Comparison of ENCODE assay signal across 8 cellular contexts in genomic region chr5:41869150-41869738, GRCh38. TPM values are rescaled to one million over a fixed set of nuclear protein-coding genes. Genes with fewer than 3 reads are reported as not detected.
A peak's percentile ranks its signal among the peaks of the same experiment; 100 is the strongest.
DNase-seq lines count a peak whose midpoint lies in the region; TF ChIP-seq lines count a peak whose summit lies in the region.

No MANE protein-coding gene starts in this region.

- CTCF ChIA-PET in CD8-positive, alpha-beta memory T cell (lab: Charles Lee), result interaction anchor here (1.1 to 1.4 kb wide), 3 partner anchors 13 to 188 kb away, joined by 3 read pairs; no protein-coding TSS in a partner anchor

- H3K9me3 Mint-ChIP-seq in CD8-positive, alpha-beta memory T cell, result no peaks in the 10 kb centered on the region
- H3K9me3 Mint-ChIP-seq in immature natural killer cell, result peaks cover 0 to 3% (median 0%) of the 10 kb centered on the region in 6 donors

- peak overlapping the region; percentile 89 to 95 (median 91) for H3K4me3 Mint-ChIP-seq in CD8-positive, alpha-beta memory T cell
- H3K4me3 Mint-ChIP-seq in immature natural killer cell, result peak overlapping the region; percentile 84 to 92 (median 91)

- peak in 2 of 5 donors; percentile 9 to 60 for DNase-seq in CD8-positive, alpha-beta memory T cell
- DNase-seq in HAP-1 (ENCODE audit: low spot score in 2 of 2) (peak; percentile 39 to 60), RKO (ENCODE audit: low spot score) (peak; percentile 69), cardiac fibroblast (ENCODE audit: low read depth in 2 of 2) (peak; percentile 22 to 72), immature natural killer cell (peak in 1 of 3 donors; percentile 14), HuH-7 (ENCODE audit: low spot score) (no peak), superior temporal gyrus (ENCODE audit: extremely low spot score) (no peak)

- H3K4me3 ChIP-seq in CD8-positive, alpha-beta memory T cell (ENCODE audit: low read length), result peak overlapping the region; percentile 77
- peak overlapping the region; percentile 74 for H3K4me3 ChIP-seq in HAP-1
- peak overlapping the region; percentile 81 to 92 for H3K4me3 ChIP-seq in cardiac fibroblast (replicated peaks in 1 of 2; ENCODE audit: low read depth in 2 of 2, low read length in 2 of 2)
- peak overlapping the region; percentile 83 to 88 (median 85) for H3K4me3 ChIP-seq in skeletal muscle tissue (ENCODE audit: low read length in 3 of 3)

- in situ Hi-C loops in HAP-1 (cut with MboI; ENCODE audit: low sequenced_read_pairs), result loop anchor here (25.0 kb wide), 2 partner anchors 893 to 1018 kb away; partner anchors contain the start of gene CCDC152

- TF ChIP-seq CTCF in cardiac fibroblast (IDR thresholded peaks at IDR 0.05; ENCODE audit: low read depth, low read length), result no peak

- H3K9ac ChIP-seq in skeletal muscle tissue (ENCODE audit: low read depth in 1 of 3, low read length in 3 of 3), result peak overlapping the region; percentile 81 to 84 (median 83)

- no peaks in the 10 kb centered on the region for H3K27me3 ChIP-seq in CD8-positive, alpha-beta memory T cell (ENCODE audit: insufficient read depth, low read length, poor library complexity, severe bottlenecking)
- H3K27me3 ChIP-seq in HAP-1 (ENCODE audit: low read depth) (0 out of 2 replicates have a peak, but pooled peaks cover 3% of the 10 kb centered on the region), skeletal muscle tissue (ENCODE audit: control insufficient read depth in 3 of 3, insufficient read depth in 3 of 3, low read length in 3 of 3) (no peaks in the 10 kb centered on the region)

- peak overlapping the region; percentile 89 to 99 (median 98) for H3K27ac Mint-ChIP-seq in CD8-positive, alpha-beta memory T cell
- peak overlapping the region; percentile 78 to 91 (median 88) for H3K27ac Mint-ChIP-seq in immature natural killer cell

- peak overlapping the region; percentile 90 for H3K27ac ChIP-seq in CD8-positive, alpha-beta memory T cell (ENCODE audit: low read depth, low read length)
- H3K27ac ChIP-seq in skeletal muscle tissue (ENCODE audit: low read depth, low read length), result peak overlapping the region; percentile 81

- H3K9me3 ChIP-seq in CD8-positive, alpha-beta memory T cell (ENCODE audit: low read length), result no peaks in the 10 kb centered on the region
- H3K9me3 ChIP-seq in HAP-1 (no peaks in the 10 kb centered on the region), skeletal muscle tissue (ENCODE audit: control insufficient read depth in 3 of 3, low read length in 3 of 3) (no peaks in the 10 kb centered on the region)

- H3K36me3 ChIP-seq in CD8-positive, alpha-beta memory T cell (ENCODE audit: insufficient read depth, low read length), result no peaks in the 10 kb centered on the region
- H3K36me3 ChIP-seq in HAP-1 (replicated peaks) (no peaks in the 10 kb centered on the region), skeletal muscle tissue (ENCODE audit: control insufficient read depth in 3 of 3, insufficient read depth in 3 of 3, low read length in 3 of 3) (no peaks in the 10 kb centered on the region)

- H3K4me1 Mint-ChIP-seq in CD8-positive, alpha-beta memory T cell, result peaks cover 50 to 68% (median 62%) of the 10 kb centered on the region in 3 donors
- peaks cover 30 to 35% of the 10 kb centered on the region in 2 donors for H3K4me1 Mint-ChIP-seq in immature natural killer cell

- H3K27me3 Mint-ChIP-seq in CD8-positive, alpha-beta memory T cell, result no peaks in the 10 kb centered on the region
- H3K27me3 Mint-ChIP-seq in immature natural killer cell (ENCODE audit: low read depth in 3 of 3), result peaks cover 2 to 9% (median 2%) of the 10 kb centered on the region in 3 donors

- POLR2A ChIA-PET in CD8-positive, alpha-beta memory T cell (lab: Charles Lee), result interaction anchor here (0.7 to 3.3 kb wide), 3 partner anchors 35 to 1615 kb away, joined by 3 to 30 read pairs (median 4); partner anchors contain the start of genes RIMOC1 and TMEM267

- H3K36me3 Mint-ChIP-seq in CD8-positive, alpha-beta memory T cell, result peaks cover 0 to 10% (median 2%) of the 10 kb centered on the region in 3 donors
- H3K36me3 Mint-ChIP-seq in immature natural killer cell, result no peaks in the 10 kb centered on the region

- peaks cover 38% of the 10 kb centered on the region for H3K4me1 ChIP-seq in CD8-positive, alpha-beta memory T cell (ENCODE audit: insufficient read depth, low read length)
- H3K4me1 ChIP-seq in HAP-1, result peaks cover 12% of the 10 kb centered on the region
- H3K4me1 ChIP-seq in skeletal muscle tissue (ENCODE audit: control insufficient read depth in 3 of 3, insufficient read depth in 3 of 3, low read length in 3 of 3), result peaks cover 13 to 22% (median 17%) of the 10 kb centered on the region in 3 donors

RNA-seq across cellular contexts. Expression of gene OXCT1, which starts 1.0 kb away (rescaled TPM):
- 100 to 1,000 TPM; 111 to 117 TPM for total RNA-seq in CD8-positive, alpha-beta memory T cell
- polyA plus RNA-seq in CD8-positive, alpha-beta memory T cell, result 25.6 TPM
- polyA plus RNA-seq in immature natural killer cell, result 10 to 100 TPM; 16.6 to 25.3 (median 17.5) TPM
- 12.5 TPM for total RNA-seq in skeletal muscle tissue

RNA-seq across cellular contexts. Expression of gene RIMOC1, which starts 34.9 kb away (rescaled TPM):
- 10 to 100 TPM; 34.6 to 36.5 TPM for total RNA-seq in CD8-positive, alpha-beta memory T cell
- polyA plus RNA-seq in CD8-positive, alpha-beta memory T cell, result 8.4 TPM
- 1 to 10 TPM; 3.5 to 9.2 (median 4.5) TPM for polyA plus RNA-seq in immature natural killer cell
- 8.4 TPM for total RNA-seq in skeletal muscle tissue

RNA-seq across cellular contexts. Expression of gene FBXO4, which starts 55.8 kb away (rescaled TPM):
- 10 to 100 TPM; 15.8 to 18.0 TPM for total RNA-seq in CD8-positive, alpha-beta memory T cell
- polyA plus RNA-seq in CD8-positive, alpha-beta memory T cell, result 17.0 TPM
- polyA plus RNA-seq in immature natural killer cell, result 10 to 100 TPM; 17.6 to 21.2 (median 19.3) TPM
- total RNA-seq in skeletal muscle tissue, result 8.4 TPM

Comparison
In these comparisons a context has a peak if more than half of its experiments do, and no peak if none do; other contexts are left out.
1. DNase-seq: peak in HAP-1 (2 of 2), RKO (single experiment) and cardiac fibroblast (2 of 2); none in HuH-7 (single experiment) and superior temporal gyrus (single experiment).
2. Peak in every context shown above with its lines, with median percentiles within 50 percentile points of each other: H3K4me3 ChIP-seq.